10 cellular contexts compared by ENCODE assay signal in the genomic region with DNA sequence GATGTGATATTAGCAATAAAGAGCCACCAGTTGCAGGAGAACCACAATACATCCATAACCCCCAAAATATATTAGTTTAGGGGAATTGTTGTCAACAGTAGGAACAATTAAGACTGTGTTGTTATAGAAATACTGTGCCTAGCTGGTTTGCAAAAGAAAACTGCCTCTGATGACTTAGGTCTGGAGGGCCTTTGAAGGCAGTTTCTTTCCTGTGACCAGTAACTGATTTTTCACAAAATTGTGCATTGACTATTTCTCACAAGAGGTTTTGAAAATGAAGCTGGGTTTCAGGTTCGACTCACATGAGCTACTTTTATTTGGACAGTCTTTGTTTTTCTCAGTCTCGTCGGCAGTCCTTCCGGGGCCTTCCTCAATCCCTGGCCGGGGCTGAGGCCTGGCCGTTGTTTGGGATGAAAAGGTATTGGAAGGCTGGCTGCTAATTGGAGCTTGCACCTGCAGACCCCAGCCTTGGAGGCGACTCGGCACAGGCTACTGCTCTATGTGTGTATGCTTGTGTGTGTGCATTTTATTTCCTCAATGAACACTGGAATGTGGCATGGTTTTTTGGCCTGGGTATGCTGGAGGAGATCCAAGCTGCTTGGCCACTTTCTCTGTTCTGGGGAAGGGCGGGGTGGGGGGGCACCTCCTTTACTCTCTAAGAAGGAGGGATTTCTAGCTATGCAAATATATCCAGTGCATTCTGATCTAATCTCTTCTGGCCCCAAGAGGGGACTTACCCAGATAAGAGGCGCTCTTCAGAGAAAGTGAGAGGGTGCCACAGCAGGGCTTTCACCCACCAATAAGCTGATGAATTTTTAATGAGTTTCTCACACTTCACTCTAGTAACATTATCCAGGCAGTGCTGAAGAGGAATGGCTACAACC. TPM values are rescaled to one million over a fixed set of nuclear protein-coding genes. Genes with fewer than 3 reads are reported as not detected.
DNase-seq lines count a peak whose midpoint lies in the region; ATAC-seq, FAIRE-seq and TF ChIP-seq lines count a peak whose summit lies in the region.
"Had no signal": no experiment of that assay in that cellular context is flagged by ENCODE, and none has a peak within 500 bp of the region (broad histone marks: within the 10 kb centered on the region; RNA-seq: fewer than 3 reads in every experiment).

No MANE protein-coding gene starts in this region.

- H3K27me3 ChIP-seq in pancreas (no peaks in the 10 kb centered on the region), esophagus muscularis mucosa (no peaks in the 10 kb centered on the region)

- peak; percentile 82 for ATAC-seq in GM18907 (IDR thresholded peaks at IDR 0.05; ENCODE audit: unreplicated experiment)
- ATAC-seq in HG02588 (IDR thresholded peaks at IDR 0.05; ENCODE audit: unreplicated experiment): peak; percentile 74
- ATAC-seq in pancreas: peak in 3 of 4 donors; percentile 6 to 39 (median 37)
- ATAC-seq in esophagus mucosa: no peak

- TF ChIP-seq CTCF in pancreas (IDR thresholded peaks at IDR 0.05) (no peak), esophagus muscularis mucosa (IDR thresholded peaks at IDR 0.05) (no peak)

- H3K36me3 ChIP-seq in pancreas: no peaks in the 10 kb centered on the region
- H3K36me3 ChIP-seq in esophagus muscularis mucosa: no peaks in the 10 kb centered on the region
- H3K36me3 ChIP-seq: HAP-1 had no signal

- H3K27ac ChIP-seq in pancreas: peak overlapping the region in 3 of 4 donors; percentile 2 to 39 (median 35)
- H3K27ac ChIP-seq in esophagus muscularis mucosa (replicated peaks in 1 of 4): no peak overlapping the region
- H3K27ac ChIP-seq: SK-N-MC had no signal

- TF ChIP-seq EP300 in esophagus muscularis mucosa (IDR thresholded peaks at IDR 0.05): no peak

- 16 to 17% methylated on average over 10 of the region's 10 CpGs for WGBS in pancreas, 2 donors
- WGBS in esophagus muscularis mucosa: 68% methylated on average over 10 of the region's 10 CpGs

- peaks cover 25 to 40% (median 29%) of the 10 kb centered on the region in 3 donors for H3K4me1 ChIP-seq in pancreas
- peaks cover 0 to 6% (median 5%) of the 10 kb centered on the region in 4 donors for H3K4me1 ChIP-seq in esophagus muscularis mucosa
- H3K4me1 ChIP-seq: HAP-1 had no signal

- no peak for FAIRE-seq in pancreas (lab: Jason Lieb, UNC)
- FAIRE-seq: urothelium cell line had no signal

- TF ChIP-seq POLR2A in esophagus muscularis mucosa (IDR thresholded peaks at IDR 0.05; ENCODE audit: low read depth): no peak

- DNase-seq in NCI-H146 treated with DMSO at 0.1 percent for 48 hours (lab: John Stamatoyannopoulos, UW; ENCODE audit: unreplicated experiment) (peak; percentile 27), pancreas (peak in 5 of 6 donors; percentile 18 to 43 (median 35)), esophagus muscularis mucosa (ENCODE audit: extremely low spot score) (no peak)
- DNase-seq in activated naive CD4-positive, alpha-beta T cell (lab: John Stamatoyannopoulos, UW): no peak

- H3K9me3 ChIP-seq in pancreas: no peaks in the 10 kb centered on the region
- no peaks in the 10 kb centered on the region for H3K9me3 ChIP-seq in esophagus muscularis mucosa
- H3K9me3 ChIP-seq: HAP-1 had no signal

- H3K4me3 ChIP-seq in pancreas (no peak overlapping the region), esophagus muscularis mucosa (no peak overlapping the region)
- H3K4me3 ChIP-seq: HAP-1, SK-N-MC had no signal

- intact Hi-C loops in pancreas (cut with DNase I): no loop called here
- intact Hi-C loops in esophagus muscularis mucosa (cut with DNase I): no loop called here

RNA-seq across cellular contexts. Expression of a gene that starts 49.5 kb away (rescaled TPM):
- total RNA-seq in pancreas: 10 to 100 TPM; 13.1 to 18.6 (median 16.8) TPM
- polyA plus RNA-seq in pancreas: 1 to 10 TPM; 6.1 to 9.5 TPM
- 10 to 100 TPM in 1 of 4 donors, 1 to 10 TPM in 3; 5.8 to 14.7 (median 8.4) TPM for total RNA-seq in esophagus muscularis mucosa
- total RNA-seq in esophagus mucosa: 23.8 TPM

Comparison
In these comparisons a context has a peak if more than half of its experiments do, and no peak if none do; other contexts are left out.
1. DNase-seq: peak in NCI-H146 treated with DMSO at 0.1 percent for 48 hours (single experiment) and pancreas (5 of 6); none in activated naive CD4-positive, alpha-beta T cell (0 of 4) and esophagus muscularis mucosa (single experiment).
2. H3K27ac ChIP-seq: peak in pancreas (3 of 4); none in esophagus muscularis mucosa (0 of 4).